ENCODE assay signal across 8 cellular contexts in genomic region chr10:90862908-90863514, GRCh38. TPM values are rescaled to one million over a fixed set of nuclear protein-coding genes. Genes with fewer than 3 reads are reported as not detected.
A peak's percentile ranks its signal among the peaks of the same experiment; 100 is the strongest.
DNase-seq lines count a peak whose midpoint lies in the region; ATAC-seq and TF ChIP-seq lines count a peak whose summit lies in the region.

No MANE protein-coding gene starts in this region.

- peaks cover 4% of the 10 kb centered on the region for H3K36me3 Mint-ChIP-seq in Calu3 (ENCODE audit: insufficient read depth, unreplicated experiment)

- no peaks in the 10 kb centered on the region for H3K4me1 ChIP-seq in mucosa of descending colon (ENCODE audit: low read depth)

- TF ChIP-seq EP300 in Ishikawa (IDR thresholded peaks at IDR 0.05; ENCODE audit: borderline replicate concordance) = no peak

- H3K4me3 Mint-ChIP-seq in Calu3 (ENCODE audit: low read depth, unreplicated experiment) = no peak overlapping the region

- H3K9me3 Mint-ChIP-seq in Calu3 (ENCODE audit: low read depth, unreplicated experiment) = no peaks in the 10 kb centered on the region

- DNase-seq in Calu3 (peak; percentile 9), T47D (ENCODE audit: low read depth in 1 of 2, low spot score in 1 of 2) (peak; percentile 51 to 72), mucosa of descending colon (no peak), NCI-H345 (lab: John Stamatoyannopoulos, UW) (no peak), NCI-H2029 treated with DMSO at 0.1 percent for 48 hours (lab: John Stamatoyannopoulos, UW) (no peak), NCI-H2107 (lab: John Stamatoyannopoulos, UW) (no peak), lower leg skin (ENCODE audit: low spot score in 2 of 2) (no peak)

- TF ChIP-seq RAD21 in Ishikawa (IDR thresholded peaks at IDR 0.05; ENCODE audit: low read depth) = peak; percentile 79

- no peak overlapping the region for H3K27ac Mint-ChIP-seq in Calu3 (ENCODE audit: unreplicated experiment)

- peak; percentile 41 for TF ChIP-seq CTCF in Calu3 (IDR thresholded peaks at IDR 0.05; ENCODE audit: unreplicated experiment)
- peak; percentile 12 for TF ChIP-seq CTCF in mucosa of descending colon (IDR thresholded peaks at IDR 0.05)
- no peak for TF ChIP-seq CTCF in lower leg skin (IDR thresholded peaks at IDR 0.05)

- no peaks in the 10 kb centered on the region for H3K4me1 Mint-ChIP-seq in Calu3 (ENCODE audit: low read depth, unreplicated experiment)

- no TSS peak for BruUV-seq in Calu3 (replicated peaks; lab: Mats Ljungman, UMichigan)

- WGBS in lower leg skin, 2 donors = 29 to 35% methylated on average over 2 of the region's 2 CpGs

- intact Hi-C loops in Calu3 (cut with micrococcal nuclease; ENCODE audit: unreplicated experiment) (loop anchor here (1.0 to 10.0 kb wide), 3 partner anchors 108 to 1068 kb away; no protein-coding TSS in a partner anchor), mucosa of descending colon (cut with DNase I, micrococcal nuclease) (loop anchor here in 1 of 2 donors (10.0 kb wide), 1 partner anchor 108 kb away; no protein-coding TSS in a partner anchor), lower leg skin (cut with DNase I; ENCODE audit: low total_unique reads) (loop anchor here (5.0 kb wide), 1 partner anchor 116 kb away; no protein-coding TSS in a partner anchor)

- no peak for ATAC-seq in mucosa of descending colon

- H3K27me3 Mint-ChIP-seq in Calu3 (ENCODE audit: unreplicated experiment) = peaks cover 35% of the 10 kb centered on the region

- no peaks in the 10 kb centered on the region for H3K9me3 ChIP-seq in mucosa of descending colon

- CTCF ChIA-PET in Calu3 (lab: Charles Lee) = no interaction called here

- TF ChIP-seq POLR2A in lower leg skin (IDR thresholded peaks at IDR 0.05) = no peak

- H3K4me3 ChIP-seq in mucosa of descending colon = no peak overlapping the region
- H3K4me3 ChIP-seq in lower leg skin (ENCODE audit: low read depth, poor library complexity, severe bottlenecking) = no peak overlapping the region

- in situ Hi-C loops in T47D (cut with HindIII; ENCODE audit: low pct_unique_long_range_greater_than_20kb, low sequenced_read_pairs) = no loop called here

- no peaks in the 10 kb centered on the region for H3K36me3 ChIP-seq in mucosa of descending colon (ENCODE audit: low read depth)

TF ChIP-seq in Ishikawa, 13 proteins besides CTCF, POLR2A, EP300 and RAD21:
- no peak for TF ChIP-seq CREB1 (IDR thresholded peaks at IDR 0.05; ENCODE audit: low read depth)
- TF ChIP-seq TCF12 (IDR thresholded peaks at IDR 0.05; ENCODE audit: low read depth) = no peak
- no peak for TF ChIP-seq EGR1 (IDR thresholded peaks at IDR 0.05)
- TF ChIP-seq YY1 (IDR thresholded peaks at IDR 0.05; ENCODE audit: low read depth) = no peak
- no peak for TF ChIP-seq FOXM1 (IDR thresholded peaks at IDR 0.05; ENCODE audit: borderline replicate concordance, low read depth)
- no peak for TF ChIP-seq NFIC (IDR thresholded peaks at IDR 0.05)
- TF ChIP-seq ZBTB7A (IDR thresholded peaks at IDR 0.05; ENCODE audit: low read depth) = no peak
- TF ChIP-seq CEBPB (IDR thresholded peaks at IDR 0.05) = no peak
- no peak for TF ChIP-seq TAF1 (IDR thresholded peaks at IDR 0.05; ENCODE audit: low read depth)
- TF ChIP-seq TEAD4 (IDR thresholded peaks at IDR 0.05) = no peak

RNA-seq across cellular contexts. Expression of gene HTR7, which starts 5.2 kb away (rescaled TPM):
- total RNA-seq in Calu3 (2022) (0.12 TPM in 1 of 2 replicates, not detected in the other), mucosa of descending colon (under 1 TPM; 0.24 to 0.51 (median 0.46) TPM), lower leg skin (under 1 TPM; 0.08 to 0.94 (median 0.45) TPM)

RNA-seq across cellular contexts. Expression of gene RPP30, which starts 8.8 kb away (rescaled TPM):
- 27.3 and 36.6 TPM in 2 replicates for total RNA-seq in Calu3 (2022)
- 10 to 100 TPM; 20.6 to 25.1 (median 24.3) TPM for total RNA-seq in mucosa of descending colon
- 10 to 100 TPM; 24.9 to 39.8 (median 28.3) TPM for total RNA-seq in lower leg skin

RNA-seq across cellular contexts. Expression of gene ANKRD1, which starts 57.9 kb away (rescaled TPM):
- total RNA-seq in Calu3 (2022) (2.3 and 6.2 TPM in 2 replicates), mucosa of descending colon (1 to 10 TPM in 1 of 3 donors, under 1 TPM in 1, not detected in 1; 0.23 to 1.7 TPM), lower leg skin (not detected)

Comparison
In these comparisons a context has a peak if more than half of its experiments do, and no peak if none do; other contexts are left out.
1. DNase-seq: peak in Calu3 (single experiment) and T47D (2 of 2); none in mucosa of descending colon (0 of 3), NCI-H345 (single experiment), NCI-H2029 treated with DMSO at 0.1 percent for 48 hours (single experiment), NCI-H2107 (single experiment) and lower leg skin (0 of 2).
2. CTCF ChIP-seq: peak in Calu3 (single experiment) and mucosa of descending colon (single experiment); none in lower leg skin (0 of 3).